Comparison of ENCODE assay signal across 16 cellular contexts in the genomic region with DNA sequence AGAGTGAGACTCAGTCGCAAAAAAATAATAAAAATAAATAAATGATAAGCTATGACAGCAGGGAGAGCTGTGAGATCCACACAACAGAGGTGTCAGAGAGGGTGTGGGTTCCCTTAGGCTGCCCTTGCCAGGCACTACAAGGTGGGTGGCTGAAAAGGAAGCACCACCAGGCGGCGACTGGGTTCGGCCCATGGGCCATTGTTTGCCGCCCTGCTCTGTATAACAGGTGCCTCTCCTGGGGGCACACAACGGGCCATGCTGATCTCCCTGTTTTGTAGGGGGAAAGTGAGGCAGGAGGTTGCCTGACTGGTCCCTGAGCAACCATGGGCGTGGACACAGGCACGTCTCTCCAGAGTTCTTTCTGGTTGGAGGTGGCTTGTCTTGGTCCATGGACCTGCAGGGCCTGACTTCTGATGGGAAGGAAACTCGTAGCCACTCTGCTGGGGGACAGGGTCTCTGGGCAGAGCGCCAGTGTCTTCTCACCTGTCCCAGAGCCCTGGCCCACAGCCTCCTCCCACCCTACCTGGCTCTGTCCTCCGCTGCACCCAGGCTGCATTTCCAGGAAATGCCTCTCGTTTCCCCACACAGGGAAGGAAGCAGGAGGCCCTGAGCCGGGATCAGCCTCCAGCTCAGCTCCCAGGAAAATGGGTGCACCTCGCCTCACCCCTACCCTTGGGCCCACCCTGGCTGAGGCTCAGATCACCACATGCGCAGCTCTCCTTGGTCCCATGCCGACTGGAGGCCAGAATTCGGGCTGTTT.
DNase-seq lines count a peak whose midpoint lies in the region; ATAC-seq, FAIRE-seq and TF ChIP-seq lines count a peak whose summit lies in the region.
"Had no signal": no experiment of that assay in that cellular context is flagged by ENCODE, and none has a peak within 500 bp of the region (broad histone marks: within the 10 kb centered on the region; RNA-seq: fewer than 3 reads in every experiment).

No MANE protein-coding gene starts in this region.

- H2BK12ac ChIP-seq in H1 (ENCODE audit: low read depth, low read length), result no peak overlapping the region
- H2BK12ac ChIP-seq in neuronal stem cell (ENCODE audit: low read length), result no peak overlapping the region

- H3K23ac ChIP-seq in H1 (ENCODE audit: insufficient read length), result no peak overlapping the region
- peak overlapping the region; percentile 80 for H3K23ac ChIP-seq in neuronal stem cell (ENCODE audit: low read depth, low read length, poor library complexity)

- H3K9me3 ChIP-seq in DND-41 (ENCODE audit: insufficient read depth, low read length, severe bottlenecking), result no peaks in the 10 kb centered on the region
- peaks cover 0 to 3% of the 10 kb centered on the region in 2 experiments; a peak in 1 of 4 replicates for H3K9me3 ChIP-seq in H1 (ENCODE audit: insufficient read depth in 2 of 2, low read depth in 1 of 2, low read length in 1 of 2)
- H3K9me3 ChIP-seq in neuronal stem cell (replicated peaks in 1 of 2; ENCODE audit: control insufficient read depth in 2 of 2, insufficient read depth in 1 of 2, low read depth in 1 of 2, low read length in 2 of 2), result peaks cover 3 to 5% of the 10 kb centered on the region in 2 donors
- H3K9me3 ChIP-seq: BLaER1, HAP-1 had no signal

- H3K36me3 ChIP-seq in DND-41 (ENCODE audit: insufficient read depth, low read length) (peaks cover 12% of the 10 kb centered on the region), H1 (ENCODE audit: control insufficient read depth in 2 of 4, insufficient read depth in 4 of 4, low read length in 3 of 4) (no peaks in the 10 kb centered on the region), neuronal stem cell (replicated peaks in 1 of 2; ENCODE audit: control insufficient read depth in 2 of 2, insufficient read depth in 2 of 2, low read length in 2 of 2) (peaks cover 3 to 5% of the 10 kb centered on the region in 2 donors)
- H3K36me3 ChIP-seq: HAP-1 had no signal

- no peak overlapping the region for H4K5ac ChIP-seq in H1 (ENCODE audit: insufficient read length, low read depth, low read length)

- H2BK120ac ChIP-seq in H1 (replicated peaks; ENCODE audit: low read depth, low read length) (no peak overlapping the region), neuronal stem cell (ENCODE audit: low read depth, low read length) (peak overlapping the region; percentile 85)

- TF ChIP-seq POLR2A in H1 (IDR thresholded peaks at IDR 0.05; ENCODE audit: control extremely low read depth in 1 of 2, low read depth in 2 of 2, low read length in 2 of 2), result no peak

- H2AFZ ChIP-seq in DND-41 (ENCODE audit: low read depth, low read length) (no peak overlapping the region), H1 (ENCODE audit: low read length) (no peak overlapping the region), neuronal stem cell (ENCODE audit: low read length) (no peak overlapping the region)

- H3K4me2 ChIP-seq in DND-41 (ENCODE audit: insufficient read depth, low read length) (no peak overlapping the region), H1 (ENCODE audit: insufficient read depth in 1 of 2, low read depth in 2 of 2, low read length in 2 of 2) (no peak overlapping the region), neuronal stem cell (ENCODE audit: insufficient read depth, low read length, poor library complexity, severe bottlenecking) (no peak overlapping the region)
- H3K4me2 ChIP-seq: BLaER1 had no signal

- H3K4me1 Mint-ChIP-seq in HFFc6 (ENCODE audit: low read depth), result peaks cover 11% of the 10 kb centered on the region; the same call in 1 of the 2 replicates
- H3K4me1 Mint-ChIP-seq: CD8-positive, alpha-beta memory T cell had no signal

- H2BK5ac ChIP-seq in H1 (ENCODE audit: low read depth, low read length) (no peak overlapping the region), neuronal stem cell (ENCODE audit: low read length) (no peak overlapping the region)

- H4K8ac ChIP-seq in H1 (ENCODE audit: extremely low read depth, insufficient read depth, low read length) (no peak overlapping the region), neuronal stem cell (ENCODE audit: low read depth, low read length) (no peak overlapping the region)

- peaks cover 14% of the 10 kb centered on the region for H3K36me3 Mint-ChIP-seq in HFFc6 (ENCODE audit: low read depth)

- H3K56ac ChIP-seq in H1 (replicated peaks; ENCODE audit: insufficient read length, low read depth, low read length), result no peak overlapping the region

- no peak overlapping the region for H3K4me3 ChIP-seq in DND-41 (ENCODE audit: low read depth in 1 of 2, low read length in 2 of 2)
- H3K4me3 ChIP-seq in H1 (ENCODE audit: extremely low read depth in 1 of 4, insufficient read depth in 2 of 4, low read depth in 3 of 4, low read length in 4 of 4), result no peak overlapping the region
- no peak overlapping the region for H3K4me3 ChIP-seq in neuronal stem cell (ENCODE audit: low read length in 2 of 2)
- H3K4me3 ChIP-seq: BLaER1, HAP-1, K562, SK-N-MC had no signal

- POLR2A ChIA-PET in H1 (lab: Charles Lee; ENCODE audit: partially characterized antibody), result interaction anchor here (1.5 kb wide), 1 partner anchor 11 kb away, joined by 3 read pairs; no protein-coding TSS in a partner anchor

- DNase-seq in DND-41, result no peak
- DNase-seq in HFFc6, result no peak
- DNase-seq in H1 (ENCODE audit: low read depth in 1 of 2, low spot score in 2 of 2), result no peak
- no peak for DNase-seq in neuronal stem cell (ENCODE audit: low spot score)
- no peak for DNase-seq in NCI-H1436 (lab: John Stamatoyannopoulos, UW)
- no peak for DNase-seq in dedifferentiated amniotic fluid mesenchymal stem cell (ENCODE audit: extremely low spot score)
- DNase-seq in NCI-H146 treated with DMSO at 0.1 percent for 48 hours (lab: John Stamatoyannopoulos, UW; ENCODE audit: unreplicated experiment), result no peak
- DNase-seq: CD8-positive, alpha-beta memory T cell; NCI-H146; NCI-H226; NCI-H526 treated with DMSO at 0.1 percent for 48 hours had no signal

- H3K9ac ChIP-seq in DND-41 (ENCODE audit: low read depth, low read length), result no peak overlapping the region
- H3K9ac ChIP-seq in H1 (replicated peaks in 1 of 4; ENCODE audit: extremely low read depth in 1 of 4, low read depth in 3 of 4, low read length in 3 of 4), result no peak overlapping the region
- H3K9ac ChIP-seq in neuronal stem cell (ENCODE audit: low read depth, low read length, poor library complexity), result no peak overlapping the region
- H3K9ac ChIP-seq: BLaER1 had no signal

- TF ChIP-seq CTCF in DND-41 (IDR thresholded peaks at IDR 0.05; ENCODE audit: borderline replicate concordance, extremely low read depth, low read length, poor library complexity, severe bottlenecking), result no peak
- TF ChIP-seq CTCF in HFFc6 (IDR thresholded peaks at IDR 0.05), result peak; percentile 15; the same call in 1 of the 2 replicates
- TF ChIP-seq CTCF in H1 (IDR thresholded peaks at IDR 0.05; ENCODE audit: control extremely low read depth in 1 of 3, insufficient read depth in 1 of 3, low read depth in 1 of 3, low read length in 3 of 3), result peak in 2 of 3 experiments; percentile 6 to 9; a peak in 2 of 4 replicates

- no peak overlapping the region for H2BK20ac ChIP-seq in H1 (ENCODE audit: low read length)

- peak; percentile 7 to 30; a peak in 1 of 4 replicates for TF ChIP-seq RAD21 in H1 (IDR thresholded peaks at IDR 0.05 in 1 of 2, conservative IDR thresholded peaks at IDR 0.05 in 1 of 2; ENCODE audit: low read depth in 2 of 2, low read length in 2 of 2)

- H3K18ac ChIP-seq in H1 (ENCODE audit: extremely low read depth, low read length) (no peak overlapping the region), neuronal stem cell (ENCODE audit: low read length) (peak overlapping the region; percentile 72)

- H2BK15ac ChIP-seq in H1 (ENCODE audit: low read length) (no peak overlapping the region), neuronal stem cell (ENCODE audit: low read length) (no peak overlapping the region)

- H3K4ac ChIP-seq in H1 (replicated peaks; ENCODE audit: insufficient read length, low read depth, low read length) (no peak overlapping the region), neuronal stem cell (ENCODE audit: low read length) (peak overlapping the region; percentile 29)

- H4K91ac ChIP-seq in H1 (replicated peaks; ENCODE audit: insufficient read length, low read length) (no peak overlapping the region), neuronal stem cell (ENCODE audit: low read depth, low read length, poor library complexity) (no peak overlapping the region)

- CTCF ChIA-PET in H1 (lab: Charles Lee; ENCODE audit: partially characterized antibody), result interaction anchor here (0.7 to 2.8 kb wide), 4 partner anchors 11 to 102 kb away, joined by 3 to 11 read pairs (median 4); no protein-coding TSS in a partner anchor

- H2AK5ac ChIP-seq in H1 (ENCODE audit: low read depth, low read length) (no peak overlapping the region), neuronal stem cell (ENCODE audit: low read depth, low read length) (peak overlapping the region; percentile 88)

- ATAC-seq in DND-41 (ENCODE audit: insufficient read depth, low read depth), result peak; percentile 31; the same call in 1 of the 3 replicates
- ATAC-seq: K562 had no signal

- H3K27me3 ChIP-seq in DND-41 (ENCODE audit: insufficient read depth, low read length, poor library complexity) (no peaks in the 10 kb centered on the region), H1 (replicated peaks in 1 of 4; ENCODE audit: control insufficient read depth in 3 of 4, extremely low read depth in 1 of 4, insufficient read depth in 3 of 4, low read length in 3 of 4) (no peaks in the 10 kb centered on the region), neuronal stem cell (ENCODE audit: control insufficient read depth in 3 of 3, insufficient read depth in 3 of 3, low read depth in 1 of 3, low read length in 3 of 3) (no peaks in the 10 kb centered on the region)
- H3K27me3 ChIP-seq: BLaER1 had no signal

- H3K4me3 Mint-ChIP-seq in HFFc6, result no peak overlapping the region
- H3K4me3 Mint-ChIP-seq: CD8-positive, alpha-beta memory T cell had no signal

- no peaks in the 10 kb centered on the region for H4K20me1 ChIP-seq in DND-41 (ENCODE audit: insufficient read depth, low read length)
- H4K20me1 ChIP-seq in H1 (replicated peaks in 1 of 2; ENCODE audit: control insufficient read depth in 1 of 2, insufficient read depth in 2 of 2, low read length in 2 of 2), result no peaks in the 10 kb centered on the region
- H4K20me1 ChIP-seq: BLaER1 had no signal

- no peak for FAIRE-seq in H1 (lab: Jason Lieb, UNC)
- FAIRE-seq: HTR-8/SVneo, K562 had no signal

- no peaks in the 10 kb centered on the region for H3K9me3 Mint-ChIP-seq in HFFc6
- H3K9me3 Mint-ChIP-seq: CD8-positive, alpha-beta memory T cell had no signal

- H3K27ac Mint-ChIP-seq in HFFc6, result no peak overlapping the region

- no peaks in the 10 kb centered on the region; the same call in 1 of the 2 replicates for H3K23me2 ChIP-seq in H1 (ENCODE audit: low read depth, low read length)

- H3K27ac ChIP-seq in DND-41 (ENCODE audit: low read length) (no peak overlapping the region), H1 (ENCODE audit: low read depth, low read length) (no peak overlapping the region), neuronal stem cell (replicated peaks; ENCODE audit: low read length) (no peak overlapping the region)
- H3K27ac ChIP-seq: BLaER1, SK-N-MC had no signal

- H3K4me1 ChIP-seq in DND-41 (ENCODE audit: insufficient read depth, low read length) (no peaks in the 10 kb centered on the region), H1 (replicated peaks in 1 of 4; ENCODE audit: control insufficient read depth in 3 of 4, insufficient read depth in 4 of 4, low read length in 3 of 4) (no peaks in the 10 kb centered on the region), neuronal stem cell (ENCODE audit: control insufficient read depth in 2 of 2, insufficient read depth in 1 of 2, low read depth in 1 of 2, low read length in 2 of 2) (peaks cover 0 to 2% of the 10 kb centered on the region in 2 donors)
- H3K4me1 ChIP-seq: HAP-1 had no signal

- peaks cover 5% of the 10 kb centered on the region for H3K27me3 Mint-ChIP-seq in HFFc6 (ENCODE audit: insufficient read depth)

- TF ChIP-seq EP300 in H1 (IDR thresholded peaks at IDR 0.05; ENCODE audit: borderline replicate concordance in 1 of 2, low read depth in 2 of 2, low read length in 2 of 2), result no peak

- 84% methylated on average over 17 of the region's 17 CpGs; no CpG with 5 or more reads in 1 of the 2 experiments for WGBS in H1 (ENCODE audit: extremely low coverage in 1 of 2, insufficient coverage in 1 of 2, insufficient read length in 1 of 2, insufficient replicate concordance in 2 of 2, low coverage in 1 of 2, low lambda C conversion rate in 2 of 2, missing lambda C conversion rate in 1 of 2), 2 experiments
- WGBS in neuronal stem cell (ENCODE audit: extremely low coverage in 2 of 2, insufficient read length in 2 of 2, insufficient replicate concordance in 1 of 2), 2 donors, result no CpG with 5 or more reads among the region's 17 CpGs

- no peaks in the 10 kb centered on the region for H3K79me1 ChIP-seq in H1 (ENCODE audit: low read depth, low read length)
- H3K79me1 ChIP-seq in neuronal stem cell (ENCODE audit: low read depth, low read length), result peaks cover 4% of the 10 kb centered on the region

- H3K79me2 ChIP-seq in DND-41 (ENCODE audit: insufficient read depth, low read length) (no peaks in the 10 kb centered on the region), H1 (ENCODE audit: control insufficient read depth in 1 of 2, insufficient read depth in 2 of 2, low read length in 2 of 2) (no peaks in the 10 kb centered on the region)

- H3K14ac ChIP-seq in H1 (ENCODE audit: insufficient read length), result no peak overlapping the region
- no peak overlapping the region for H3K14ac ChIP-seq in neuronal stem cell (ENCODE audit: low read length)
